Comparison of ENCODE assay signal across 23 cellular contexts in genomic region chr16:27444470-27444869, GRCh38. TPM values are rescaled to one million over a fixed set of nuclear protein-coding genes. Genes with fewer than 3 reads are reported as not detected.
DNase-seq lines count a peak whose midpoint lies in the region; ATAC-seq and TF ChIP-seq lines count a peak whose summit lies in the region.
"Had no signal": no experiment of that assay in that cellular context is flagged by ENCODE, and none has a peak within 500 bp of the region (broad histone marks: within the 10 kb centered on the region; RNA-seq: fewer than 3 reads in every experiment).

No MANE protein-coding gene starts in this region.

- intact Hi-C loops in spleen (cut with DNase I; ENCODE audit: low total_unique reads), result no loop called here

- H3K27ac ChIP-seq in OCI-LY3 (ENCODE audit: low read length), result peak overlapping the region; percentile 14; the same call in 1 of the 2 replicates
- no peak overlapping the region for H3K27ac ChIP-seq in endodermal cell (ENCODE audit: low read depth, low read length)
- H3K27ac ChIP-seq in spleen, result no peak overlapping the region
- H3K27ac ChIP-seq: BLaER1, esophagus muscularis mucosa, gastrocnemius medialis, neutrophil had no signal

- H3K36me3 Mint-ChIP-seq in activated T-cell treated with anti-CD3 and anti-CD28 coated beads, Interleukin-2, amount 50 U/mL, for 4 hours (ENCODE audit: insufficient read depth), result peaks cover 69% of the 10 kb centered on the region
- H3K36me3 Mint-ChIP-seq in endodermal cell (ENCODE audit: low read depth), result no peaks in the 10 kb centered on the region
- H3K36me3 Mint-ChIP-seq: brain had no signal

- H4K20me1 ChIP-seq in OCI-LY3 (ENCODE audit: insufficient read depth, low read length), result peaks cover 52% of the 10 kb centered on the region
- H4K20me1 ChIP-seq: BLaER1 had no signal

- H3K27ac Mint-ChIP-seq in endodermal cell, result no peak overlapping the region
- H3K27ac Mint-ChIP-seq: brain; T-helper 1 cell treated with Interleukin-12 subunit alpha and Interleukin-12 subunit beta and Interleukin-4 antibody, amounts not matched to agents 30 μg/mL and 1 μg/mL, for 36 hours had no signal

- no peaks in the 10 kb centered on the region for H3K27me3 ChIP-seq in OCI-LY3 (ENCODE audit: low read depth, low read length)
- no peaks in the 10 kb centered on the region for H3K27me3 ChIP-seq in endodermal cell (ENCODE audit: control insufficient read depth, insufficient read depth, low read length, poor library complexity, severe bottlenecking)
- peaks cover 0 to 11% (median 0%) of the 10 kb centered on the region in 7 donors for H3K27me3 ChIP-seq in spleen (replicated peaks in 1 of 7)
- H3K27me3 ChIP-seq: BLaER1 had no signal

- no peak for ATAC-seq in activated T-cell treated with anti-CD3 and anti-CD28 coated beads, Interleukin-2, amount 50 U/mL, for 4 hours
- ATAC-seq: gastrocnemius medialis had no signal

- WGBS in endodermal cell (ENCODE audit: insufficient coverage in 1 of 2, insufficient read length in 1 of 2), 2 experiments, result 80 to 91% methylated on average over 1 to 5 of the region's 5 CpGs
- WGBS in spleen, 5 donors, result 78 to 99% (median 92%) methylated on average over 1 to 5 of the region's 5 CpGs

- TF ChIP-seq CTCF in OCI-LY3 (IDR thresholded peaks at IDR 0.05; ENCODE audit: low read depth, low read length), result no peak
- no peak for TF ChIP-seq CTCF in endodermal cell (conservative IDR thresholded peaks at IDR 0.05)
- no peak for TF ChIP-seq CTCF in spleen (IDR thresholded peaks at IDR 0.05 in 8 of 11, conservative IDR thresholded peaks at IDR 0.05 in 3 of 11)

- no peak overlapping the region for H2AFZ ChIP-seq in OCI-LY3 (ENCODE audit: low read depth, low read length)

- no peak overlapping the region for H3K9ac ChIP-seq in OCI-LY3 (ENCODE audit: low read length)
- no peak overlapping the region for H3K9ac ChIP-seq in endodermal cell (ENCODE audit: extremely low read depth, low read length, poor library complexity, severe bottlenecking)
- H3K9ac ChIP-seq: BLaER1 had no signal

- no peaks in the 10 kb centered on the region for H3K27me3 Mint-ChIP-seq in activated T-cell treated with anti-CD3 and anti-CD28 coated beads, Interleukin-2, amount 50 U/mL, for 4 hours (ENCODE audit: low read depth)
- H3K27me3 Mint-ChIP-seq in endodermal cell (ENCODE audit: insufficient read depth), result no peaks in the 10 kb centered on the region

- H3K79me2 ChIP-seq in OCI-LY3 (ENCODE audit: low read length), result peaks cover 40% of the 10 kb centered on the region

- H3K36me3 ChIP-seq in OCI-LY3 (replicated peaks; ENCODE audit: low read depth, low read length) (peaks cover 89% of the 10 kb centered on the region), endodermal cell (ENCODE audit: control insufficient read depth, insufficient read depth, low read length) (no peaks in the 10 kb centered on the region), spleen (peaks cover 0 to 88% (median 21%) of the 10 kb centered on the region in 6 donors)
- H3K36me3 ChIP-seq: esophagus muscularis mucosa, gastrocnemius medialis, HAP-1, neutrophil had no signal

- no peak overlapping the region for H3K4me3 Mint-ChIP-seq in activated T-cell treated with anti-CD3 and anti-CD28 coated beads, Interleukin-2, amount 50 U/mL, for 4 hours
- no peak overlapping the region for H3K4me3 Mint-ChIP-seq in endodermal cell
- H3K4me3 Mint-ChIP-seq: brain; T-helper 1 cell treated with Interleukin-12 subunit alpha and Interleukin-12 subunit beta and Interleukin-4 antibody, amounts not matched to agents 30 μg/mL and 1 μg/mL, for 36 hours had no signal

- H3K4me1 ChIP-seq in OCI-LY3 (ENCODE audit: low read length) (peaks cover 44% of the 10 kb centered on the region), endodermal cell (ENCODE audit: control insufficient read depth, insufficient read depth, low read length) (no peaks in the 10 kb centered on the region), spleen (peaks cover 0 to 43% (median 30%) of the 10 kb centered on the region in 6 donors)
- H3K4me1 ChIP-seq: gastrocnemius medialis, HAP-1 had no signal

- H3K9me3 ChIP-seq in OCI-LY3 (ENCODE audit: insufficient read depth, low read length) (no peaks in the 10 kb centered on the region), endodermal cell (ENCODE audit: control insufficient read depth, low read length) (peaks cover 20% of the 10 kb centered on the region), spleen (peaks cover 0 to 24% (median 15%) of the 10 kb centered on the region in 8 donors)
- H3K9me3 ChIP-seq: neutrophil had no signal

- no peaks in the 10 kb centered on the region for H3K9me3 Mint-ChIP-seq in activated T-cell treated with anti-CD3 and anti-CD28 coated beads, Interleukin-2, amount 50 U/mL, for 4 hours
- H3K9me3 Mint-ChIP-seq in endodermal cell, result peaks cover 37% of the 10 kb centered on the region

- TF ChIP-seq POLR2A in spleen (IDR thresholded peaks at IDR 0.05), result no peak

- H3K4me1 Mint-ChIP-seq in activated T-cell treated with anti-CD3 and anti-CD28 coated beads, Interleukin-2, amount 50 U/mL, for 4 hours (ENCODE audit: low read depth), result peaks cover 45% of the 10 kb centered on the region
- no peaks in the 10 kb centered on the region for H3K4me1 Mint-ChIP-seq in endodermal cell
- H3K4me1 Mint-ChIP-seq: brain had no signal

- H3K4me2 ChIP-seq in OCI-LY3 (ENCODE audit: low read length), result no peak overlapping the region
- H3K4me2 ChIP-seq: BLaER1 had no signal

- DNase-seq in activated T-cell treated with anti-CD3 and anti-CD28 coated beads, Interleukin-2, amount 50 U/mL, for 4 hours, result peak; percentile 3
- no peak for DNase-seq in activated T-cell treated with anti-CD3 and anti-CD28 coated beads for 4 hours
- peak; percentile 17 for DNase-seq in endodermal cell
- peak; percentile 59 for DNase-seq in spleen
- no peak for DNase-seq in NCI-H345 (lab: John Stamatoyannopoulos, UW)
- DNase-seq in stimulated activated naive CD4-positive, alpha-beta T cell treated with Interleukin-2 at 50 U/mL for 16 hours (lab: John Stamatoyannopoulos, UW), result no peak
- DNase-seq in NCI-H82 treated with DMSO at 0.1 percent for 48 hours (lab: John Stamatoyannopoulos, UW; ENCODE audit: unreplicated experiment), result no peak
- DNase-seq: activated CD4-positive, alpha-beta T cell treated with anti-CD3 and anti-CD28 coated beads for 4 hours; effector memory CD4-positive, alpha-beta T cell; gastrocnemius medialis; hypothalamus; MM.1S; NCI-H1436 treated with DMSO at 0.1 percent for 48 hours; NCI-H524 treated with DMSO at 0.1 percent for 48 hours; stimulated activated CD4-positive, alpha-beta T cell treated with anti-CD3 and anti-CD28 coated beads, Interleukin-4, amount 100 ng/mL, for 24 hours had no signal

- no peak overlapping the region for H3K4me3 ChIP-seq in OCI-LY3 (ENCODE audit: low read length)
- no peak overlapping the region for H3K4me3 ChIP-seq in endodermal cell (ENCODE audit: low read length)
- no peak overlapping the region for H3K4me3 ChIP-seq in spleen
- H3K4me3 ChIP-seq: BLaER1, esophagus muscularis mucosa, gastrocnemius medialis, HAP-1, lung had no signal

RNA-seq across cellular contexts. Expression of gene IL21R, which starts 42.5 kb away (rescaled TPM):
- total RNA-seq in activated T-cell treated with anti-CD3 and anti-CD28 coated beads, Interleukin-2, amount 50 U/mL, for 4 hours, result 10 to 100 TPM; 90.7 to 94.9 (median 91.4) TPM
- total RNA-seq in endodermal cell (under 1 TPM in 1 of 2 donors, not detected in 1; 0.18 TPM), spleen (10 to 100 TPM in 6 of 7 donors, 1 to 10 TPM in 1; 8.7 to 19.7 (median 13.0) TPM)
- polyA plus RNA-seq in endodermal cell (2013, experiment 1 of 2), result 0.57 TPM
- 0.17 TPM for polyA plus RNA-seq in endodermal cell (2013, experiment 2 of 2)
- 1 to 10 TPM; 2.7 to 6.0 (median 3.3) TPM for polyA plus RNA-seq in spleen

Comparison
In these comparisons a context has a peak if more than half of its experiments do, and no peak if none do; other contexts are left out.
1. DNase-seq: peak in activated T-cell treated with anti-CD3 and anti-CD28 coated beads, Interleukin-2, amount 50 U/mL, for 4 hours (single experiment), endodermal cell (single experiment) and spleen (single experiment); none in activated T-cell treated with anti-CD3 and anti-CD28 coated beads for 4 hours (single experiment), NCI-H345 (single experiment), stimulated activated naive CD4-positive, alpha-beta T cell treated with Interleukin-2 at 50 U/mL for 16 hours (single experiment) and NCI-H82 treated with DMSO at 0.1 percent for 48 hours (single experiment).
2. RNA of gene IL21R, which starts 42.5 kb away (total RNA-seq): 90.7 to 94.9 TPM in activated T-cell treated with anti-CD3 and anti-CD28 coated beads, Interleukin-2, amount 50 U/mL, for 4 hours and 8.7 to 19.7 TPM in spleen; 0.18 TPM in endodermal cell; every median in the first group is over 4 times any median in the second.